Comparison of ENCODE assay signal across 15 cellular contexts in genomic region chr17:43939452-43939851, GRCh38. TPM values are rescaled to one million over a fixed set of nuclear protein-coding genes. Genes with fewer than 3 reads are reported as not detected.
"Had no signal": no experiment of that assay in that cellular context is flagged by ENCODE, and none has a peak within 500 bp of the region (broad histone marks: within the 10 kb centered on the region; RNA-seq: fewer than 3 reads in every experiment).

No MANE protein-coding gene starts in this region.

RNA-seq across cellular contexts. Expression of gene PPY, which starts 2.8 kb away (rescaled TPM):
- total RNA-seq: activated CD4-positive, alpha-beta T cell treated with anti-CD3 and anti-CD28 coated beads for 36 hours; activated CD8-positive, alpha-beta memory T cell treated with anti-CD3 and anti-CD28 coated beads, Interleukin-2, amount 10 ng/mL, durations not matched to agents 7 days and 5 days; adrenal gland; astrocyte; breast epithelium; cardiac septum; LHCN-M2; NCI-H460; PC-3; Peyer's patch; SJSA1; WTC11 had no signal
- polyA plus RNA-seq: adrenal gland, SK-N-SH had no signal

RNA-seq across cellular contexts. Expression of gene PYY, which starts 14.3 kb away (rescaled TPM):
- total RNA-seq: activated CD4-positive, alpha-beta memory T cell treated with anti-CD3 and anti-CD28 coated beads for 36 hours; activated CD4-positive, alpha-beta T cell treated with anti-CD3 and anti-CD28 coated beads for 36 hours; activated CD8-positive, alpha-beta memory T cell treated with anti-CD3 and anti-CD28 coated beads, Interleukin-2, amount 10 ng/mL, durations not matched to agents 7 days and 5 days; astrocyte; body of pancreas; cardiac septum; LHCN-M2; NCI-H460; PC-3; SJSA1 had no signal
- polyA plus RNA-seq: adrenal gland had no signal
